Comparison of ENCODE assay signal across 9 cellular contexts in the genomic region with DNA sequence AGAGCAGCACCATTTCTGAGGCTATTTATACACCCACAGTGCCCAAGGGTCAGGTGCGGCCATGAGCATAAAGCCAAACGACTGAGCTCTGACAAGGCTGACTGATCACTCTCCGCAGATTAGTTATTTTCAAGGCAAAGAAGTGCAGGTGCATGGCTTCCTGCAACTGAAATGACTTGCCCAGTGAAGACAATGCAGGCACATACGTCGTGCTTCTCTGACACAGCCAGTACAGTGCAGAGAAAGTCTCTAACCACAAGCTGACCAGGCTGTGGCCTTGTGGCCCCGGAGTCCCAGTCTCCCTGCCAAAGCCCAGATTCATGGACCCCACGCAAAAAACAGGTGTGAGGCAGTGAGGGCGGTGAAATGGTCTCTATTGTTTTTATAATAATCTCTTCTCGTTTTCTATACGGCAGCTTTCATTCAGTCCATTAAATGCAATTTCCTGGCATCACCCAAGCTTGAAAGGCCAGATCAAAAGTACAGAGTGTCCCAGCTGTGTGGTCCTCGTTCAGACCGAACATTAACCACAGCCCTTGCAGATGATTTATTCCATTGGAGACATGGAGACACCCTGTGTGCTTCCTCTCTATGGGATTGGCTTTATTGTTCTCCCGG.
A peak's percentile ranks its signal among the peaks of the same experiment; 100 is the strongest.
DNase-seq lines count a peak whose midpoint lies in the region; ATAC-seq and TF ChIP-seq lines count a peak whose summit lies in the region.
"Had no signal": no experiment of that assay in that cellular context is flagged by ENCODE, and none has a peak within 500 bp of the region (broad histone marks: within the 10 kb centered on the region; RNA-seq: fewer than 3 reads in every experiment).

No MANE protein-coding gene starts in this region.

- peak overlapping the region; percentile 62 for H3K9ac ChIP-seq in Karpas-422 (ENCODE audit: low read length)

- peak; percentile 78 for DNase-seq in Karpas-422
- DNase-seq in mucosa of descending colon: no peak
- no peak for DNase-seq in stimulated activated CD4-positive, alpha-beta T cell treated with anti-CD3 and anti-CD28 coated beads, Interleukin-4, amount 100 ng/mL, for 4 hours
- no peak for DNase-seq in Kasumi-1 (lab: John Stamatoyannopoulos, UW)
- no peak for DNase-seq in activated effector memory CD4-positive, alpha-beta T cell treated with Interleukin-2 at 50 U/mL for 16 hours
- no peak for DNase-seq in left lung

- H3K4me2 ChIP-seq in Karpas-422 (ENCODE audit: low read depth, low read length, poor library complexity, severe bottlenecking): peak overlapping the region; percentile 66

- H3K27ac ChIP-seq in Karpas-422 (ENCODE audit: low read length) (peak overlapping the region; percentile 93), left lung (peak overlapping the region in 1 of 2 donors; percentile 42)

- ATAC-seq in GM18519 (IDR thresholded peaks at IDR 0.05; ENCODE audit: low FRiP score, unreplicated experiment) (peak; percentile 85), GM21723 (IDR thresholded peaks at IDR 0.05; ENCODE audit: unreplicated experiment) (peak; percentile 94), mucosa of descending colon (peak; percentile 42), left lung (no peak)
- ATAC-seq: HCT116 had no signal

- no peaks in the 10 kb centered on the region for H3K79me2 ChIP-seq in Karpas-422 (ENCODE audit: low read length)

- H3K27me3 ChIP-seq in Karpas-422 (ENCODE audit: low read length): no peaks in the 10 kb centered on the region
- H3K27me3 ChIP-seq in left lung: no peaks in the 10 kb centered on the region

- no peaks in the 10 kb centered on the region for H3K36me3 ChIP-seq in Karpas-422 (ENCODE audit: insufficient read depth, low read length)
- no peaks in the 10 kb centered on the region for H3K36me3 ChIP-seq in mucosa of descending colon (ENCODE audit: low read depth)
- no peaks in the 10 kb centered on the region for H3K36me3 ChIP-seq in left lung

- intact Hi-C loops in mucosa of descending colon (cut with DNase I, micrococcal nuclease): no loop called here
- intact Hi-C loops in left lung (cut with DNase I): no loop called here

- H3K4me3 ChIP-seq in Karpas-422 (ENCODE audit: low read length) (peak overlapping the region; percentile 45), mucosa of descending colon (no peak overlapping the region), left lung (no peak overlapping the region)

- H2AFZ ChIP-seq in Karpas-422 (ENCODE audit: low read length): peak overlapping the region; percentile 64

- no peaks in the 10 kb centered on the region for H3K9me2 ChIP-seq in Karpas-422 (replicated peaks; ENCODE audit: insufficient read depth, low read length)

- H4K20me1 ChIP-seq in Karpas-422 (ENCODE audit: insufficient read depth, low read depth, low read length): no peaks in the 10 kb centered on the region

- H3K9me3 ChIP-seq in Karpas-422 (ENCODE audit: low read length) (no peaks in the 10 kb centered on the region), mucosa of descending colon (no peaks in the 10 kb centered on the region), left lung (no peaks in the 10 kb centered on the region)

- TF ChIP-seq CTCF in mucosa of descending colon (IDR thresholded peaks at IDR 0.05) (no peak), left lung (IDR thresholded peaks at IDR 0.05) (no peak)

- H3K4me1 ChIP-seq in Karpas-422 (ENCODE audit: low read length) (peaks cover 95% of the 10 kb centered on the region), mucosa of descending colon (ENCODE audit: low read depth) (peaks cover 10% of the 10 kb centered on the region), left lung (peaks cover 3 to 35% of the 10 kb centered on the region in 2 donors)
